ENCODE assay signal across 8 cellular contexts in genomic region chr14:24241829-24242443, GRCh38. TPM values are rescaled to one million over a fixed set of nuclear protein-coding genes. Genes with fewer than 3 reads are reported as not detected.
DNase-seq lines count a peak whose midpoint lies in the region; ATAC-seq and TF ChIP-seq lines count a peak whose summit lies in the region.

No MANE protein-coding gene starts in this region.

- H3K4me1 ChIP-seq in adrenal gland (replicated peaks in 1 of 2): peaks cover 26 to 32% of the 10 kb centered on the region in 2 donors
- H3K4me1 ChIP-seq in prostate gland (replicated peaks): peaks cover 19% of the 10 kb centered on the region
- H3K4me1 ChIP-seq in vagina: peaks cover 47% of the 10 kb centered on the region

- DNase-seq in GM10248 (ENCODE audit: extremely low spot score): peak; percentile 97
- DNase-seq in HCEC 1CT: peak; percentile 97
- peak; percentile 90 for DNase-seq in M059J (ENCODE audit: low read depth)
- peak; percentile 68 for DNase-seq in SKM-1 (lab: John Stamatoyannopoulos, UW; ENCODE audit: unreplicated experiment)
- peak; percentile 93 to 97 (median 95) for DNase-seq in adrenal gland
- DNase-seq in left cardiac atrium: peak; percentile 96
- peak; percentile 93 for DNase-seq in prostate gland (ENCODE audit: low spot score)
- DNase-seq in vagina (ENCODE audit: extremely low spot score in 2 of 2): peak in 1 of 2 donors; percentile 94

- intact Hi-C loops in adrenal gland (cut with DNase I): loop anchor here in 1 of 2 donors (10.0 kb wide), 1 partner anchor 63 kb away; the partner anchor contains the start of gene CIDEB
- intact Hi-C loops in left cardiac atrium (cut with DNase I): no loop called here
- intact Hi-C loops in prostate gland (cut with DNase I): loop anchor here (2.0 to 5.0 kb wide), 2 partner anchors 55 to 200 kb away; partner anchors contain the start of gene SDR39U1
- intact Hi-C loops in vagina (cut with DNase I): loop anchor here (2.0 to 5.0 kb wide), 2 partner anchors 55 to 190 kb away; no protein-coding TSS in a partner anchor

- no peaks in the 10 kb centered on the region for H3K27me3 ChIP-seq in adrenal gland
- no peaks in the 10 kb centered on the region for H3K27me3 ChIP-seq in prostate gland (replicated peaks; ENCODE audit: insufficient read depth)
- H3K27me3 ChIP-seq in vagina: no peaks in the 10 kb centered on the region

- H3K36me3 ChIP-seq in adrenal gland (replicated peaks in 1 of 2) (peaks cover 0 to 41% of the 10 kb centered on the region in 2 donors), prostate gland (peaks cover 0 to 3% of the 10 kb centered on the region in 2 donors), vagina (peaks cover 0 to 41% of the 10 kb centered on the region in 2 donors)

- H3K27ac ChIP-seq in adrenal gland: peak overlapping the region; percentile 94 to 99 (median 97)
- H3K27ac ChIP-seq in prostate gland: peak overlapping the region; percentile 99
- H3K27ac ChIP-seq in vagina: peak overlapping the region; percentile 98

- ATAC-seq in left cardiac atrium: peak; percentile 89 to 92

- H3K4me3 ChIP-seq in adrenal gland: peak overlapping the region in 3 of 4 donors; percentile 56 to 93 (median 78)
- peak overlapping the region; percentile 57 to 77 for H3K4me3 ChIP-seq in prostate gland
- H3K4me3 ChIP-seq in vagina: peak overlapping the region; percentile 65 to 75

- peak; percentile 11 for TF ChIP-seq CTCF in GM10248 (IDR thresholded peaks at IDR 0.05; ENCODE audit: control extremely low read depth, extremely low read depth, low read depth, missing control alignments)
- TF ChIP-seq CTCF in adrenal gland (IDR thresholded peaks at IDR 0.05): peak; percentile 57 to 91 (median 75)
- peak; percentile 70 to 92 (median 84) for TF ChIP-seq CTCF in prostate gland (IDR thresholded peaks at IDR 0.05)
- TF ChIP-seq CTCF in vagina (IDR thresholded peaks at IDR 0.05): peak in 2 of 3 experiments; percentile 25 to 78

- 0 to 1% (median 0%) methylated on average over 5 to 39 of the region's 39 CpGs for WGBS in adrenal gland, 4 donors
- WGBS in prostate gland: under 1% methylated on average over 39 of the region's 39 CpGs

- H3K9me3 ChIP-seq in adrenal gland (replicated peaks in 1 of 3) (no peaks in the 10 kb centered on the region), prostate gland (no peaks in the 10 kb centered on the region), vagina (no peaks in the 10 kb centered on the region)

- POLR2A ChIA-PET in GM10248 (lab: Yijun Ruan, JAX): interaction anchor here (0.7 to 1.9 kb wide), 20 partner anchors 9 to 195 kb away, joined by 3 to 13 read pairs (median 4); partner anchors contain the start of genes CHMP4A, CIDEB, DHRS1 and GMPR2

- TF ChIP-seq POLR2A in adrenal gland (IDR thresholded peaks at IDR 0.05) (peak in 1 of 2 donors; percentile 29), prostate gland (IDR thresholded peaks at IDR 0.05) (peak; percentile 49), vagina (IDR thresholded peaks at IDR 0.05) (no peak)

- CTCF ChIA-PET in GM10248 (lab: Yijun Ruan, JAX): interaction anchor here (0.7 to 10.1 kb wide), 40 partner anchors 9 to 610 kb away, joined by 3 to 323 read pairs (median 6); partner anchors contain the start of genes CBLN3, CIDEB, DHRS1 and EMC9

RNA-seq across cellular contexts. Expression of gene TINF2, which starts 0.5 kb away (rescaled TPM):
- total RNA-seq in M059J (2014; rRNA removed; shearing (Covaris generic)): 45.9 and 58.1 TPM in 2 replicates
- total RNA-seq in adrenal gland: 100 to 1,000 TPM in 5 of 8 donors, 10 to 100 TPM in 3; 76.3 to 216 (median 116) TPM
- polyA plus RNA-seq in adrenal gland: 100 to 1,000 TPM in 2 of 3 donors, 10 to 100 TPM in 1; 57.8 to 179 (median 103) TPM
- total RNA-seq in left cardiac atrium: 10 to 100 TPM; 45.3 to 49.2 TPM
- total RNA-seq in prostate gland: 10 to 100 TPM; 65.5 to 66.8 TPM
- total RNA-seq in vagina: 64.1 TPM

RNA-seq across cellular contexts. Expression of gene GMPR2, which starts 9.2 kb away (rescaled TPM):
- total RNA-seq in M059J (2014; rRNA removed; shearing (Covaris generic)): 85.6 and 114 TPM in 2 replicates
- total RNA-seq in adrenal gland: 100 to 1,000 TPM in 7 of 8 donors, 10 to 100 TPM in 1; 92.5 to 188 (median 133) TPM
- polyA plus RNA-seq in adrenal gland: 100 to 1,000 TPM in 1 of 3 donors, 10 to 100 TPM in 2; 70.6 to 103 (median 98.0) TPM
- total RNA-seq in left cardiac atrium: 10 to 100 TPM; 24.1 to 34.1 TPM
- total RNA-seq in prostate gland: 100 to 1,000 TPM in 1 of 2 donors, 10 to 100 TPM in 1; 54.5 to 106 TPM
- 35.6 TPM for total RNA-seq in vagina

RNA-seq across cellular contexts. Expression of gene NEDD8, which starts 9.8 kb away (rescaled TPM):
- total RNA-seq in M059J (2014; rRNA removed; shearing (Covaris generic)): 335 and 388 TPM in 2 replicates
- total RNA-seq in adrenal gland (100 to 1,000 TPM; 154 to 376 (median 208) TPM), left cardiac atrium (100 to 1,000 TPM; 162 to 186 TPM), prostate gland (100 to 1,000 TPM; 114 to 185 TPM), vagina (140 TPM)
- 100 to 1,000 TPM; 136 to 448 (median 215) TPM for polyA plus RNA-seq in adrenal gland

RNA-seq across cellular contexts. Expression of gene TGM1, which starts 21.0 kb away (rescaled TPM):
- 0.05 and 0.12 TPM in 2 replicates for total RNA-seq in M059J (2014; rRNA removed; shearing (Covaris generic))
- total RNA-seq in adrenal gland (1 to 10 TPM in 3 of 8 donors, under 1 TPM in 4, not detected in 1; 0.28 to 1.4 (median 0.87) TPM), left cardiac atrium (1 to 10 TPM; 5.5 to 6.4 TPM), prostate gland (10 to 100 TPM in 1 of 2 donors, 1 to 10 TPM in 1; 6.6 to 11.4 TPM), vagina (269 TPM)
- 1 to 10 TPM in 2 of 3 donors, under 1 TPM in 1; 0.44 to 2.7 (median 2.2) TPM for polyA plus RNA-seq in adrenal gland

RNA-seq across cellular contexts. Expression of gene MDP1, which starts 26.1 kb away (rescaled TPM):
- 16.9 and 23.4 TPM in 2 replicates for total RNA-seq in M059J (2014; rRNA removed; shearing (Covaris generic))
- total RNA-seq in adrenal gland: 10 to 100 TPM; 20.3 to 53.7 (median 28.1) TPM
- polyA plus RNA-seq in adrenal gland: 10 to 100 TPM; 32.2 to 40.2 (median 39.4) TPM
- total RNA-seq in left cardiac atrium: 10 to 100 TPM; 14.5 to 18.2 TPM
- 10 to 100 TPM; 19.1 to 25.5 TPM for total RNA-seq in prostate gland
- total RNA-seq in vagina: 32.7 TPM

Comparison
In these comparisons a context has a peak if more than half of its experiments do, and no peak if none do; other contexts are left out.
1. CTCF ChIP-seq: peak in every context shown above with its lines; median percentile 84 in prostate gland; 75 in adrenal gland; 52 in vagina; 11 in GM10248.
2. intact Hi-C loops: an anchor here in prostate gland (2.0 to 5.0 kb wide) and vagina (2.0 to 5.0 kb wide); none called in left cardiac atrium.